ENCODE assay signal across 9 cellular contexts in the genomic region with DNA sequence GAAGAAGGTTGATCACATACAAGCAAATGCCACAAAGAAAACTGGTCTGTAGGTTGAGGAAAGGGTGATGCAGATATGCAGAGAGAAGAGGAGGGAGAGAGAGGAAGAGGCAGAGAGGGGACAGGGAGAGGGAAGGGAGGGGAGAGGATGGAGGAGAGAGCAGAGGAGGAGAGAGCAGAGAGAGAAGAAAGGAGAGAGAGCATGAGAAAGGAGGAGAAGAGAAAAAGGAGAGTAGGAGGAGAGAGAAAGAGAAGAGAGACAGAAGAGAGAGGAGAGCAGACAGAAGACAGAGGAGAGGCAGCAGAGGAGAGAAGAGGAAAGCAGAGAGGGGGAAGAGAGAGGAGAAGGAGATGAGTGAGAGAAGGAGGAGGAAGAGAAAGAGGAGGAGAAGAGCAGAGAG.
"Had no signal": no experiment of that assay in that cellular context is flagged by ENCODE, and none has a peak within 500 bp of the region (broad histone marks: within the 10 kb centered on the region; RNA-seq: fewer than 3 reads in every experiment).

No MANE protein-coding gene starts in this region.

- H3K9me3 Mint-ChIP-seq: GM23338, H9, HFFc6 had no signal

- H3K4me2 ChIP-seq: GM23338 had no signal

- FAIRE-seq: H1, H54, K562 had no signal

- H3K27ac Mint-ChIP-seq: GM23338, HFFc6 had no signal

- H3K4me1 Mint-ChIP-seq: GM23338 had no signal

- H2AFZ ChIP-seq: GM23338 had no signal

- DNase-seq: H9, HCEC 1CT, HFFc6, IMR-90 had no signal

- H3K4me3 ChIP-seq: GM23338, K562 had no signal

- ATAC-seq: GM23338, K562 had no signal

- H3K4me3 Mint-ChIP-seq: GM23338, H9, HFFc6 had no signal

- H3K27ac ChIP-seq: HL-60 had no signal
